In genomic region chrX:105461013-105461412, GRCh38 we compare ENCODE assay signal across 36 cellular contexts.
A peak's percentile ranks its signal among the peaks of the same experiment; 100 is the strongest.
DNase-seq lines count a peak whose midpoint lies in the region; ATAC-seq and TF ChIP-seq lines count a peak whose summit lies in the region.
"Had no signal": no experiment of that assay in that cellular context is flagged by ENCODE, and none has a peak within 500 bp of the region (broad histone marks: within the 10 kb centered on the region; RNA-seq: fewer than 3 reads in every experiment).

No MANE protein-coding gene starts in this region.

- ATAC-seq in GM21737 (IDR thresholded peaks at IDR 0.05; ENCODE audit: unreplicated experiment): no peak
- ATAC-seq: activated CD4-positive, alpha-beta T cell treated with anti-CD3 and anti-CD28 coated beads for 36 hours; activated CD8-positive, alpha-beta T cell treated with anti-CD3 and anti-CD28 coated beads, Interleukin-2, amount 10 ng/mL, durations not matched to agents 7 days and 5 days; gastroesophageal sphincter; left lobe of liver; Panc1; right lobe of liver; stimulated activated naive CD8-positive, alpha-beta T cell treated with anti-CD3 and anti-CD28 coated beads, Interleukin-15, amount 100 ng/mL, for 72 hours had no signal

- H3K36me3 ChIP-seq in SK-N-MC (ENCODE audit: insufficient read depth, low read length): no peaks in the 10 kb centered on the region
- no peaks in the 10 kb centered on the region for H3K36me3 ChIP-seq in osteoblast (ENCODE audit: insufficient read depth, low read length)
- H3K36me3 ChIP-seq in ovary: no peaks in the 10 kb centered on the region
- H3K36me3 ChIP-seq: BE2C, esophagus squamous epithelium, gastroesophageal sphincter, right lobe of liver, thyroid gland, uterus had no signal

- TF ChIP-seq CTCF in epithelial cell of proximal tubule (conservative IDR thresholded peaks at IDR 0.05; ENCODE audit: low read depth, low read length) (peak; percentile 13), osteoblast (IDR thresholded peaks at IDR 0.05; ENCODE audit: extremely low read depth, low read depth, low read length) (peak; percentile 19), ovary (IDR thresholded peaks at IDR 0.05) (no peak)

- H3K27me3 ChIP-seq in osteoblast (ENCODE audit: insufficient read depth, low read length): no peaks in the 10 kb centered on the region
- no peaks in the 10 kb centered on the region for H3K27me3 ChIP-seq in ovary
- H3K27me3 ChIP-seq: BE2C, esophagus squamous epithelium, gastroesophageal sphincter, right lobe of liver, thyroid gland, uterus had no signal

- peak overlapping the region; percentile 72; the same call in 1 of the 2 replicates for H3K27ac ChIP-seq in SK-N-MC
- no peak overlapping the region for H3K27ac ChIP-seq in osteoblast (ENCODE audit: low read depth, low read length)
- H3K27ac ChIP-seq in ovary: no peak overlapping the region
- H3K27ac ChIP-seq: esophagus squamous epithelium, gastroesophageal sphincter, right lobe of liver, thyroid gland, uterus, VCaP had no signal

- 0 out of 2 replicates have a peak overlapping the region, but pooled peaks have one; percentile 7 for H3K4me3 ChIP-seq in SK-N-MC
- no peak overlapping the region for H3K4me3 ChIP-seq in epithelial cell of proximal tubule (ENCODE audit: low read depth, low read length)
- H3K4me3 ChIP-seq in osteoblast (ENCODE audit: insufficient read depth, low read length): no peak overlapping the region
- no peak overlapping the region for H3K4me3 ChIP-seq in ovary
- H3K4me3 ChIP-seq: esophagus squamous epithelium, gastroesophageal sphincter, right lobe of liver, thyroid gland, uterus had no signal

- DNase-seq in HS-5 (ENCODE audit: low read depth) (peak; percentile 10), SK-N-MC (ENCODE audit: low read depth, low spot score) (no peak), epithelial cell of proximal tubule (ENCODE audit: low read depth) (no peak), osteoblast (ENCODE audit: insufficient read length, low spot score, missing footprints) (no peak), ovary (no peak), NCI-H510A treated with DMSO at 0.1 percent for 48 hours (lab: John Stamatoyannopoulos, UW) (no peak)
- DNase-seq: activated CD4-positive, alpha-beta T cell treated with anti-CD3 and anti-CD28 coated beads for 36 hours; activated CD8-positive, alpha-beta T cell treated with anti-CD3 and anti-CD28 coated beads, Interleukin-2, amount 10 ng/mL, durations not matched to agents 7 days and 5 days; aorta; BE2C; CD8-positive, alpha-beta memory T cell; central memory CD4-positive, alpha-beta T cell; EL; esophagus squamous epithelium; GOT3; hippocampal formation; KG1; mesendoderm; MM.1S; NCI-H2029; NCI-H526; NK-92 treated with Interleukin-12 subunit alpha and Interleukin-12 subunit beta, amount 100 ng/mL, for 24 hours; posterior cingulate gyrus; right lobe of liver; SHP77; stimulated activated CD8-positive, alpha-beta memory T cell treated with anti-CD3 and anti-CD28 coated beads, Interleukin-4, amount 100 ng/mL, for 48 hours; stimulated activated naive CD8-positive, alpha-beta T cell treated with anti-CD3 and anti-CD28 coated beads, Interleukin-15, amount 100 ng/mL, for 72 hours; SW 1271; T-helper 9 cell; thyroid gland; uterus had no signal

- H4K20me1 ChIP-seq in osteoblast (ENCODE audit: insufficient read depth, low read length): no peaks in the 10 kb centered on the region

- H3K4me1 ChIP-seq in osteoblast (ENCODE audit: insufficient read depth, low read length) (peaks cover 19% of the 10 kb centered on the region), ovary (ENCODE audit: insufficient read depth) (no peaks in the 10 kb centered on the region)
- H3K4me1 ChIP-seq: BE2C, esophagus squamous epithelium, gastroesophageal sphincter, right lobe of liver, uterus had no signal

- H3K9ac ChIP-seq in SK-N-MC (ENCODE audit: insufficient read length): no peak overlapping the region

- no peaks in the 10 kb centered on the region for H3K79me2 ChIP-seq in osteoblast (ENCODE audit: insufficient read depth, low read length)

- TF ChIP-seq POLR2A in ovary (IDR thresholded peaks at IDR 0.05): no peak

- H3K4me2 ChIP-seq in osteoblast (ENCODE audit: insufficient read depth, low read length): no peak overlapping the region

- no peak for TF ChIP-seq EP300 in ovary (IDR thresholded peaks at IDR 0.05)

- 76 to 89% (median 87%) methylated on average over 1 of the region's 1 CpG for WGBS in ovary, 3 donors

- intact Hi-C loops in ovary (cut with DNase I): no loop called here

- no peaks in the 10 kb centered on the region for H3K9me3 ChIP-seq in SK-N-MC (ENCODE audit: low read depth, low read length)
- H3K9me3 ChIP-seq in osteoblast (ENCODE audit: low read depth, low read length): no peaks in the 10 kb centered on the region
- no peaks in the 10 kb centered on the region for H3K9me3 ChIP-seq in ovary
- H3K9me3 ChIP-seq: BE2C, esophagus squamous epithelium, gastroesophageal sphincter, right lobe of liver, thyroid gland, uterus had no signal

- H2AFZ ChIP-seq in osteoblast (ENCODE audit: low read length): no peak overlapping the region

Comparison
In these comparisons a context has a peak if more than half of its experiments do, and no peak if none do; other contexts are left out.
1. CTCF ChIP-seq: peak in epithelial cell of proximal tubule (single experiment) and osteoblast (single experiment); none in ovary (0 of 3).